In the genomic region with DNA sequence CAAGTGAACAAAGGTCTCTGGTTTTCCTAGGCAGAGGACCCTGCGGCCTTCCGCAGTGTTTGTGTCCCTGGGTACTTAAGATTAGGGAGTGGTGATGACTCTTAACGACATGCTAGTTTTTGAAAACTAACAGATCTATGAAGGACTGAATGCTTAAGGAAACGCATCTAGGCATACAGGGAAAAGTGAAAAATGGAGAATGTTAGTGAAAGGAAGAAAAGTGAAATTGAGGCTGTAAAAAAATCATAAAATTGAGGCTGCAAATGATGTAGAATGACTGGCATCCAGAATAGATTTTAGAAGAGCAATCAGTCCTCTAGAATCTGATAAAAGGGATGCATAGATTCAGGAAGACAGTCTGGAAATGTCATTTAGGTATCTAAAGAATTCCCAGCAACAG, we compare ENCODE assay signal across 19 cellular contexts.
"Had no signal": no experiment of that assay in that cellular context is flagged by ENCODE, and none has a peak within 500 bp of the region (broad histone marks: within the 10 kb centered on the region; RNA-seq: fewer than 3 reads in every experiment).

No MANE protein-coding gene starts in this region.

- H3K9me3 ChIP-seq: pancreas, prostate gland, testis had no signal

- H3K4me1 ChIP-seq: prostate gland had no signal

- H3K27me3 ChIP-seq: pancreas, right lobe of liver, spleen, testis, tibial nerve had no signal

- H3K27me3 Mint-ChIP-seq: naive thymus-derived CD8-positive, alpha-beta T cell; stimulated activated naive B cell treated with anti-CD40 and anti-IgM and Interleukin-4, amounts not matched to agents 10 μg/mL and 1 μg/mL and 100 μg/mL, for 72 hours; stimulated activated naive CD8-positive, alpha-beta T cell treated with anti-CD3 and anti-CD28 coated beads, Interleukin-15, amount 100 ng/mL, for 72 hours had no signal

- FAIRE-seq: frontal cortex, pancreas had no signal

- H3K4me3 Mint-ChIP-seq: stimulated activated naive B cell treated with anti-CD40 and anti-IgM and Interleukin-4, amounts not matched to agents 10 μg/mL and 1 μg/mL and 100 μg/mL, for 72 hours; stimulated activated naive CD8-positive, alpha-beta T cell treated with anti-CD3 and anti-CD28 coated beads, Interleukin-15, amount 100 ng/mL, for 72 hours had no signal

- H3K4me3 ChIP-seq: coronary artery, pancreas, prostate gland, right lobe of liver, spleen, testis, tibial nerve had no signal

- DNase-seq: effector CD4-positive, alpha-beta T cell; islet precursor cell; mammary epithelial cell; naive thymus-derived CD8-positive, alpha-beta T cell; occipital lobe; pancreas; retina; right lobe of liver; spleen; stimulated activated CD4-positive, alpha-beta T cell treated with anti-CD3 and anti-CD28 coated beads, Interleukin-15, amount 100 ng/mL, for 24 hours; stimulated activated CD4-positive, alpha-beta T cell treated with anti-CD3 and anti-CD28 coated beads, Interleukin-1b, Interleukin-23, amount 100 ng/mL, for 48 hours; stimulated activated CD4-positive, alpha-beta T cell treated with anti-CD3 and anti-CD28 coated beads, Interleukin-4, amount 100 ng/mL, for 24 hours; stimulated activated naive B cell treated with anti-CD40 and anti-IgM and Interleukin-4, amounts not matched to agents 10 μg/mL and 1 μg/mL and 100 μg/mL, for 72 hours; stimulated activated naive CD8-positive, alpha-beta T cell treated with anti-CD3 and anti-CD28 coated beads, Interleukin-15, amount 100 ng/mL, for 72 hours; testis had no signal

- H3K27ac ChIP-seq: coronary artery, pancreas, prostate gland, right lobe of liver, spleen, testis, tibial nerve had no signal

- H3K36me3 ChIP-seq: pancreas, prostate gland had no signal

- H3K27ac Mint-ChIP-seq: naive thymus-derived CD8-positive, alpha-beta T cell; stimulated activated naive B cell treated with anti-CD40 and anti-IgM and Interleukin-4, amounts not matched to agents 10 μg/mL and 1 μg/mL and 100 μg/mL, for 72 hours had no signal
